In the genomic region with DNA sequence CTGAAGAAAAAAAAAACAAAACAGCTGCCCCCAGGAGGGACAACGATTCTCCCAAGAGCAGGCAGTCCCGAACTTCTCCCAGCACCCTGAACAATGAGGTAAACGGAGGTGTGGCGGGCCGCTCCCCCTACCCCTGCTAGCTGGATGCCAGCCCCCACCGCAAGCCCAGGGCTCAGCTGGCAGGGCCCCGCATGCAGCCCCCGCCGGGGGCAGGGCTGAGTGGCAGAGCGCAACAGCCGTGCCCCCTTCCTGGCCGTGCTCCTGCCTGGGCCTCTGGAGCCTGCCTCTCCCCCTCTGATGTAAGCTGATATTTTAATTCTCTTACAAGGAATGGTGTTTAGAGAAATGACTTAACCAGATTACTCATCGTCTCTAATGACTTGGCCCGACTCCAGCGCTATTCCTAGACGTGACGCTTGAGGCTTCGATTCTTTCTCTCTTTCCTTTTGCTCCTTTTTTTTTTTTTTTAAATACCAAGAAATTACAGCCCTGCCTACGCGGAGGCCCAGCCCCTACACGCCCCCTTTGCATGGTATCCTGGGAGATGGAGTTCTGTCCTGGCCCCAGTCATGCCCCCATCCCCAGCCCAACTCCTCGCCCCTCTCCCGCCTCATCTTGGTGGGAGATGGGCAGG, we compare ENCODE assay signal across 8 cellular contexts. TPM values are rescaled to one million over a fixed set of nuclear protein-coding genes. Genes with fewer than 3 reads are reported as not detected.
DNase-seq lines count a peak whose midpoint lies in the region; ATAC-seq and TF ChIP-seq lines count a peak whose summit lies in the region.

No MANE protein-coding gene starts in this region.

- H3K4me1 ChIP-seq in HCT116 (ENCODE audit: control insufficient read depth in 1 of 2, insufficient read depth in 2 of 2, low read length in 2 of 2) (peaks cover 12 to 35% of the 10 kb centered on the region in 2 experiments), iPS-18a (ENCODE audit: control insufficient read depth, low read depth, low read length) (peaks cover 10% of the 10 kb centered on the region)

- TF ChIP-seq CTCF in HCT116 (IDR thresholded peaks at IDR 0.05 in 2 of 3, conservative IDR thresholded peaks at IDR 0.05 in 1 of 3; ENCODE audit: borderline replicate concordance in 1 of 3, insufficient read depth in 1 of 3, low read depth in 2 of 3, low read length in 2 of 3), result no peak
- no peak for TF ChIP-seq CTCF in VCaP (conservative IDR thresholded peaks at IDR 0.05)

- H3K9me2 ChIP-seq in HCT116 (ENCODE audit: insufficient read depth), result no peaks in the 10 kb centered on the region

- POLR2A ChIA-PET in HCT116 (lab: Charles Lee), result no interaction called here

- no peaks in the 10 kb centered on the region for H3K27me3 ChIP-seq in HCT116 (ENCODE audit: insufficient read depth, low read length)
- H3K27me3 ChIP-seq in iPS-18a (ENCODE audit: control insufficient read depth, insufficient read depth, low read length), result peaks cover 26% of the 10 kb centered on the region

- peak overlapping the region; percentile 95 for H3K4me2 ChIP-seq in HCT116 (ENCODE audit: low read length)

- TF ChIP-seq POLR2A in HCT116 (IDR thresholded peaks at IDR 0.05; ENCODE audit: borderline replicate concordance, extremely low read depth, insufficient read depth, insufficient read length), result no peak

- TF ChIP-seq RAD21 in HCT116 (IDR thresholded peaks at IDR 0.05; ENCODE audit: low read depth), result no peak

- no peaks in the 10 kb centered on the region for H4K20me1 ChIP-seq in HCT116 (ENCODE audit: insufficient read depth)

- RAD21 ChIA-PET in HCT116 (lab: Charles Lee; ENCODE audit: low non-redundant PET in 1 of 2, low total read pairs in 2 of 2, uncharacterized antibody in 2 of 2, unreplicated experiment in 2 of 2), result interaction anchor here in 1 of 2 experiments (0.6 kb wide), 1 partner anchor 18 kb away, joined by 5 read pairs; no protein-coding TSS in a partner anchor

- H3K4me3 ChIP-seq in HCT116 (replicated peaks in 1 of 2; ENCODE audit: low read depth in 1 of 2, low read length in 2 of 2) (peak overlapping the region; percentile 39 to 57), iPS-18a (ENCODE audit: low read length) (peak overlapping the region; percentile 61), skeletal muscle cell (ENCODE audit: low read depth, low read length) (peak overlapping the region; percentile 17)

- peak overlapping the region; percentile 43; the same call in 1 of the 2 replicates for H3K27ac ChIP-seq in HCT116 (ENCODE audit: low read depth, low read length)
- H3K27ac ChIP-seq in VCaP, result peak overlapping the region; percentile 95; the same call in 1 of the 2 replicates
- H3K27ac ChIP-seq in iPS-18a (ENCODE audit: low read length), result no peak overlapping the region

- H3K9me3 ChIP-seq in HCT116 (ENCODE audit: control insufficient read depth in 1 of 2, insufficient read depth in 1 of 2, low read depth in 1 of 2, low read length in 2 of 2) (no peaks in the 10 kb centered on the region), iPS-18a (ENCODE audit: control insufficient read depth, low read depth, low read length) (no peaks in the 10 kb centered on the region)

- peak overlapping the region; percentile 82 for H2AFZ ChIP-seq in HCT116 (ENCODE audit: low read depth, low read length, poor library complexity, severe bottlenecking)

- ATAC-seq in HCT116 (peak; percentile 63), GM18519 (IDR thresholded peaks at IDR 0.05; ENCODE audit: low FRiP score, unreplicated experiment) (no peak)

- DNase-seq in Caki2 (ENCODE audit: low read depth) (peak; percentile 99), HCT116 (ENCODE audit: low read depth, low spot score) (peak; percentile 95), NCI-H2107 (lab: John Stamatoyannopoulos, UW) (peak; percentile 88), brain pericyte (ENCODE audit: low read depth, low spot score) (peak; percentile 84), skeletal muscle cell (ENCODE audit: low read depth) (peak; percentile 97)

- H3K9ac ChIP-seq in HCT116 (ENCODE audit: low read length) (peak overlapping the region; percentile 54), iPS-18a (ENCODE audit: low read length) (peak overlapping the region; percentile 22)

- CTCF ChIA-PET in HCT116 (lab: Charles Lee), result interaction anchor here (1.0 to 2.5 kb wide), 3 partner anchors 18 to 539 kb away, joined by 3 to 9 read pairs (median 4); no protein-coding TSS in a partner anchor

- in situ Hi-C loops in Caki2 (cut with HindIII; ENCODE audit: low pct_unique_long_range_greater_than_20kb, low sequenced_read_pairs), result no loop called here

- H3K36me3 ChIP-seq in HCT116 (ENCODE audit: control insufficient read depth in 1 of 2, insufficient read depth in 2 of 2, low read length in 2 of 2), result no peaks in the 10 kb centered on the region
- no peaks in the 10 kb centered on the region for H3K36me3 ChIP-seq in iPS-18a (ENCODE audit: control insufficient read depth, low read depth, low read length)

- no TSS peak for BruUV-seq in HCT116 (replicated peaks; lab: Mats Ljungman, UMichigan)

- intact Hi-C loops in HCT116 (cut with micrococcal nuclease), result no loop called here

- no peaks in the 10 kb centered on the region for H3K79me2 ChIP-seq in HCT116 (ENCODE audit: insufficient read depth, low read length)

TF ChIP-seq in HCT116, 20 proteins besides CTCF, POLR2A, EP300 and RAD21 (continues in another document):
- peak; percentile 92 for TF ChIP-seq SP1 (IDR thresholded peaks at IDR 0.05; ENCODE audit: low read depth)
- no peak for TF ChIP-seq FOSL1 (IDR thresholded peaks at IDR 0.05; ENCODE audit: low read depth)
- no peak for TF ChIP-seq ELF1 (IDR thresholded peaks at IDR 0.05; ENCODE audit: borderline replicate concordance, low read depth)
- peak; percentile 63 for TF ChIP-seq POLR2AphosphoS5 (IDR thresholded peaks at IDR 0.05; ENCODE audit: low read depth, low read length)
- TF ChIP-seq, protein P1, sequence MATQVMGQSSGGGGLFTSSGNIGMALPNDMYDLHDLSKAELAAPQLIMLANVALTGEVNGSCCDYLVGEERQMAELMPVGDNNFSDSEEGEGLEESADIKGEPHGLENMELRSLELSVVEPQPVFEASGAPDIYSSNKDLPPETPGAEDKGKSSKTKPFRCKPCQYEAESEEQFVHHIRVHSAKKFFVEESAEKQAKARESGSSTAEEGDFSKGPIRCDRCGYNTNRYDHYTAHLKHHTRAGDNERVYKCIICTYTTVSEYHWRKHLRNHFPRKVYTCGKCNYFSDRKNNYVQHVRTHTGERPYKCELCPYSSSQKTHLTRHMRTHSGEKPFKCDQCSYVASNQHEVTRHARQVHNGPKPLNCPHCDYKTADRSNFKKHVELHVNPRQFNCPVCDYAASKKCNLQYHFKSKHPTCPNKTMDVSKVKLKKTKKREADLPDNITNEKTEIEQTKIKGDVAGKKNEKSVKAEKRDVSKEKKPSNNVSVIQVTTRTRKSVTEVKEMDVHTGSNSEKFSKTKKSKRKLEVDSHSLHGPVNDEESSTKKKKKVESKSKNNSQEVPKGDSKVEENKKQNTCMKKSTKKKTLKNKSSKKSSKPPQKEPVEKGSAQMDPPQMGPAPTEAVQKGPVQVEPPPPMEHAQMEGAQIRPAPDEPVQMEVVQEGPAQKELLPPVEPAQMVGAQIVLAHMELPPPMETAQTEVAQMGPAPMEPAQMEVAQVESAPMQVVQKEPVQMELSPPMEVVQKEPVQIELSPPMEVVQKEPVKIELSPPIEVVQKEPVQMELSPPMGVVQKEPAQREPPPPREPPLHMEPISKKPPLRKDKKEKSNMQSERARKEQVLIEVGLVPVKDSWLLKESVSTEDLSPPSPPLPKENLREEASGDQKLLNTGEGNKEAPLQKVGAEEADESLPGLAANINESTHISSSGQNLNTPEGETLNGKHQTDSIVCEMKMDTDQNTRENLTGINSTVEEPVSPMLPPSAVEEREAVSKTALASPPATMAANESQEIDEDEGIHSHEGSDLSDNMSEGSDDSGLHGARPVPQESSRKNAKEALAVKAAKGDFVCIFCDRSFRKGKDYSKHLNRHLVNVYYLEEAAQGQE (IDR thresholded peaks at IDR 0.05; ENCODE audit: low read depth), result no peak
- TF ChIP-seq SRF (IDR thresholded peaks at IDR 0.05; ENCODE audit: low read depth), result no peak
- TF ChIP-seq TCF7L2 (IDR thresholded peaks at IDR 0.05; ENCODE audit: borderline replicate concordance, extremely low read depth, insufficient read depth, insufficient read length), result peak; percentile 18
- TF ChIP-seq, protein P2, sequence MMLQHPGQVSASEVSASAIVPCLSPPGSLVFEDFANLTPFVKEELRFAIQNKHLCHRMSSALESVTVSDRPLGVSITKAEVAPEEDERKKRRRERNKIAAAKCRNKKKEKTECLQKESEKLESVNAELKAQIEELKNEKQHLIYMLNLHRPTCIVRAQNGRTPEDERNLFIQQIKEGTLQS (IDR thresholded peaks at IDR 0.05), result no peak
- TF ChIP-seq SIN3A (IDR thresholded peaks at IDR 0.05; ENCODE audit: low read depth), result no peak
- no peak for TF ChIP-seq ZNF274 (IDR thresholded peaks at IDR 0.05; ENCODE audit: low read depth, low read length)
- TF ChIP-seq JUND (IDR thresholded peaks at IDR 0.05), result no peak; the same call in 1 of the 2 replicates
- peak; percentile 7 for TF ChIP-seq YY1 (IDR thresholded peaks at IDR 0.05; ENCODE audit: extremely low read depth, insufficient replicate concordance, low read depth, low read length)
- TF ChIP-seq EZH2phosphoT487 (IDR thresholded peaks at IDR 0.05; ENCODE audit: borderline replicate concordance), result no peak
- TF ChIP-seq CBX3 (IDR thresholded peaks at IDR 0.05; ENCODE audit: low read depth), result no peak
- TF ChIP-seq, protein P3, sequence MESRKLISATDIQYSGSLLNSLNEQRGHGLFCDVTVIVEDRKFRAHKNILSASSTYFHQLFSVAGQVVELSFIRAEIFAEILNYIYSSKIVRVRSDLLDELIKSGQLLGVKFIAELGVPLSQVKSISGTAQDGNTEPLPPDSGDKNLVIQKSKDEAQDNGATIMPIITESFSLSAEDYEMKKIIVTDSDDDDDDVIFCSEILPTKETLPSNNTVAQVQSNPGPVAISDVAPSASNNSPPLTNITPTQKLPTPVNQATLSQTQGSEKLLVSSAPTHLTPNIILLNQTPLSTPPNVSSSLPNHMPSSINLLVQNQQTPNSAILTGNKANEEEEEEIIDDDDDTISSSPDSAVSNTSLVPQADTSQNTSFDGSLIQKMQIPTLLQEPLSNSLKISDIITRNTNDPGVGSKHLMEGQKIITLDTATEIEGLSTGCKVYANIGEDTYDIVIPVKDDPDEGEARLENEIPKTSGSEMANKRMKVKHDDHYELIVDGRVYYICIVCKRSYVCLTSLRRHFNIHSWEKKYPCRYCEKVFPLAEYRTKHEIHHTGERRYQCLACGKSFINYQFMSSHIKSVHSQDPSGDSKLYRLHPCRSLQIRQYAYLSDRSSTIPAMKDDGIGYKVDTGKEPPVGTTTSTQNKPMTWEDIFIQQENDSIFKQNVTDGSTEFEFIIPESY (IDR thresholded peaks at IDR 0.05; ENCODE audit: extremely low read depth, insufficient replicate concordance, low read length), result peak; percentile 57
- TF ChIP-seq EGR1 (IDR thresholded peaks at IDR 0.05; ENCODE audit: low read depth), result no peak

RNA-seq across cellular contexts. Expression of a gene that starts 4.6 kb away (rescaled TPM):
- 11.6 and 12.3 TPM in 2 replicates for total RNA-seq in Caki2 (2014; rRNA removed; shearing (Covaris generic); ENCODE audit: low replicate concordance)
- total RNA-seq in HCT116 (2021; ENCODE audit: unreplicated experiment), result 8.2 TPM
- 6.2 and 7.5 TPM in 2 replicates for polyA plus RNA-seq in HCT116 (2012)

RNA-seq across cellular contexts. Expression of a gene that starts 26.8 kb away (rescaled TPM):
- total RNA-seq in Caki2 (2014; rRNA removed; shearing (Covaris generic); ENCODE audit: low replicate concordance), result 11.4 and 29.6 TPM in 2 replicates
- not detected for total RNA-seq in HCT116 (2021; ENCODE audit: unreplicated experiment)
- polyA plus RNA-seq in HCT116 (2012), result 0.09 and 0.10 TPM in 2 replicates

Comparison
In these comparisons a context has a peak if more than half of its experiments do, and no peak if none do; other contexts are left out.
1. RNA of a gene that starts 26.8 kb away (total RNA-seq): 11.4 to 29.6 TPM in Caki2; not detected in HCT116 (single experiment); every median in the first group is over 10 times any median in the second.
2. Peak in every context shown above with its lines, with median percentiles within 50 percentile points of each other: DNase-seq and H3K4me3 ChIP-seq.